In genomic region chr18:80075940-80076339, GRCh38 we compare ENCODE assay signal across 1 cellular context.
TF ChIP-seq lines count a peak whose summit lies in the region.

No MANE protein-coding gene starts in this region.

TF ChIP-seq in HepG2, 621 proteins besides CTCF, POLR2A, EP300 and RAD21:
- TF ChIP-seq ZNF547 (CRISPR knock-in tag; IDR thresholded peaks at IDR 0.05) (no peak), ZNF484 (CRISPR knock-in tag; IDR thresholded peaks at IDR 0.05; ENCODE audit: borderline replicate concordance, low read depth) (no peak), THAP8 (CRISPR knock-in tag; IDR thresholded peaks at IDR 0.05; ENCODE audit: borderline replicate concordance) (no peak), RFX3 (CRISPR knock-in tag; IDR thresholded peaks at IDR 0.05) (no peak), ZNF275 (CRISPR knock-in tag; IDR thresholded peaks at IDR 0.05; ENCODE audit: borderline replicate concordance) (no peak), HOXA7 (CRISPR knock-in tag; IDR thresholded peaks at IDR 0.05) (no peak), ZNF20 (CRISPR knock-in tag; IDR thresholded peaks at IDR 0.05) (no peak), ZNF138 (CRISPR knock-in tag; IDR thresholded peaks at IDR 0.05; ENCODE audit: low read depth) (no peak), MBNL3 (CRISPR knock-in tag; conservative IDR thresholded peaks at IDR 0.05) (no peak), PAWR (CRISPR knock-in tag; IDR thresholded peaks at IDR 0.05; ENCODE audit: borderline replicate concordance) (no peak), CCAR2 (optimal IDR thresholded peaks at IDR 0.05; ENCODE audit: low read depth, low read length) (no peak)
- TF ChIP-seq, protein P1, sequence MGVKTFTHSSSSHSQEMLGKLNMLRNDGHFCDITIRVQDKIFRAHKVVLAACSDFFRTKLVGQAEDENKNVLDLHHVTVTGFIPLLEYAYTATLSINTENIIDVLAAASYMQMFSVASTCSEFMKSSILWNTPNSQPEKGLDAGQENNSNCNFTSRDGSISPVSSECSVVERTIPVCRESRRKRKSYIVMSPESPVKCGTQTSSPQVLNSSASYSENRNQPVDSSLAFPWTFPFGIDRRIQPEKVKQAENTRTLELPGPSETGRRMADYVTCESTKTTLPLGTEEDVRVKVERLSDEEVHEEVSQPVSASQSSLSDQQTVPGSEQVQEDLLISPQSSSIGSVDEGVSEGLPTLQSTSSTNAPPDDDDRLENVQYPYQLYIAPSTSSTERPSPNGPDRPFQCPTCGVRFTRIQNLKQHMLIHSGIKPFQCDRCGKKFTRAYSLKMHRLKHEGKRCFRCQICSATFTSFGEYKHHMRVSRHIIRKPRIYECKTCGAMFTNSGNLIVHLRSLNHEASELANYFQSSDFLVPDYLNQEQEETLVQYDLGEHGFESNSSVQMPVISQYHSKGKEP (CRISPR knock-in tag; IDR thresholded peaks at IDR 0.05), result no peak
- TF ChIP-seq, protein P2, sequence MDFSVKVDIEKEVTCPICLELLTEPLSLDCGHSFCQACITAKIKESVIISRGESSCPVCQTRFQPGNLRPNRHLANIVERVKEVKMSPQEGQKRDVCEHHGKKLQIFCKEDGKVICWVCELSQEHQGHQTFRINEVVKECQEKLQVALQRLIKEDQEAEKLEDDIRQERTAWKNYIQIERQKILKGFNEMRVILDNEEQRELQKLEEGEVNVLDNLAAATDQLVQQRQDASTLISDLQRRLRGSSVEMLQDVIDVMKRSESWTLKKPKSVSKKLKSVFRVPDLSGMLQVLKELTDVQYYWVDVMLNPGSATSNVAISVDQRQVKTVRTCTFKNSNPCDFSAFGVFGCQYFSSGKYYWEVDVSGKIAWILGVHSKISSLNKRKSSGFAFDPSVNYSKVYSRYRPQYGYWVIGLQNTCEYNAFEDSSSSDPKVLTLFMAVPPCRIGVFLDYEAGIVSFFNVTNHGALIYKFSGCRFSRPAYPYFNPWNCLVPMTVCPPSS (IDR thresholded peaks at IDR 0.05), result no peak
